Comparison of ENCODE assay signal across 11 cellular contexts in the genomic region with DNA sequence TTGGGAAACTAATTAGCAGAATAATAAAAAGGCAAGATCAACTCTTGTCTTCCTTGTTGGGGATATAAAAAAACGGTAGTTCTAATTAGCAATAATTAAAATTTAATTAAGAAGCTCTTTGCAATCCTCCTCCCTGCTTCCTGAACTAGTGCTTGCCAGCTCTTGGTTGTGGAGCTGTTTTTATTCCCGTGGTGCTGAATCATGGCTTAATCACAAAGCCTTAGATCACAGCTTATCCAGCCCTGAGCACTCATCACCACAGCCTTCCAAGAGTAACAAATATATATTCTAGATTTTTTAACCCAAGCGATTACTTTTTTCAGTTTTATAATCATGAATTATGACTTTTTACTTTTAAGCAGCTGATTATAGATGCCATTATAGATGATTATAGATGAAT.
A peak's percentile ranks its signal among the peaks of the same experiment; 100 is the strongest.
DNase-seq lines count a peak whose midpoint lies in the region; ATAC-seq, FAIRE-seq and TF ChIP-seq lines count a peak whose summit lies in the region.
"Had no signal": no experiment of that assay in that cellular context is flagged by ENCODE, and none has a peak within 500 bp of the region (broad histone marks: within the 10 kb centered on the region; RNA-seq: fewer than 3 reads in every experiment).

No MANE protein-coding gene starts in this region.

- peak; percentile 37 for DNase-seq in ELR (ENCODE audit: low read depth)
- DNase-seq in NCI-H226, result peak; percentile 23
- peak; percentile 43 for DNase-seq in bronchial epithelial cell (ENCODE audit: low read depth)
- DNase-seq in mesendoderm, result peak; percentile 40
- DNase-seq in H4 (ENCODE audit: low spot score), result no peak
- DNase-seq in effector CD4-positive, alpha-beta T cell, result no peak
- DNase-seq: activated CD8-positive, alpha-beta memory T cell treated with anti-CD3 and anti-CD28 coated beads for 24 hours; HFFc6; NCI-H2029 had no signal

- H3K27me3 Mint-ChIP-seq in activated T-helper 17 cell treated with anti-CD3 and anti-CD28 coated beads, Interleukin-2, amount 50 U/mL, for 72 hours, result peaks cover 33% of the 10 kb centered on the region

- no peak overlapping the region for H2BK15ac ChIP-seq in mesendoderm (replicated peaks; ENCODE audit: low read depth)

- H3K4me3 Mint-ChIP-seq in activated T-helper 17 cell treated with anti-CD3 and anti-CD28 coated beads, Interleukin-2, amount 50 U/mL, for 72 hours, result no peak overlapping the region
- H3K4me3 Mint-ChIP-seq: HFFc6 had no signal

- no peak overlapping the region for H3K56ac ChIP-seq in mesendoderm (ENCODE audit: low read length)

- H3K36me3 Mint-ChIP-seq in activated T-helper 17 cell treated with anti-CD3 and anti-CD28 coated beads, Interleukin-2, amount 50 U/mL, for 72 hours (ENCODE audit: low read depth), result no peaks in the 10 kb centered on the region

- H3K4me1 ChIP-seq in mesendoderm (ENCODE audit: control insufficient read depth, low read depth, low read length), result no peaks in the 10 kb centered on the region

- H3K18ac ChIP-seq in mesendoderm (ENCODE audit: low read length), result no peak overlapping the region

- H2AK5ac ChIP-seq in mesendoderm (ENCODE audit: low read length), result no peak overlapping the region

- H3K27me3 ChIP-seq in bronchial epithelial cell (ENCODE audit: control insufficient read depth, insufficient read depth, low read length), result no peaks in the 10 kb centered on the region
- H3K27me3 ChIP-seq in mesendoderm (ENCODE audit: insufficient read depth, low read length, poor library complexity), result no peaks in the 10 kb centered on the region

- no peak overlapping the region for H4K8ac ChIP-seq in mesendoderm (ENCODE audit: low read depth, low read length)

- H3K79me2 ChIP-seq in mesendoderm (ENCODE audit: control insufficient read depth, insufficient read depth, low read length), result no peaks in the 10 kb centered on the region

- no peak overlapping the region for H3K27ac ChIP-seq in mesendoderm (ENCODE audit: low read depth, low read length)

- H3K9me3 Mint-ChIP-seq in activated T-helper 17 cell treated with anti-CD3 and anti-CD28 coated beads, Interleukin-2, amount 50 U/mL, for 72 hours, result peaks cover 3% of the 10 kb centered on the region

- no peaks in the 10 kb centered on the region for H3K4me1 Mint-ChIP-seq in activated T-helper 17 cell treated with anti-CD3 and anti-CD28 coated beads, Interleukin-2, amount 50 U/mL, for 72 hours

- ATAC-seq in activated T-helper 17 cell treated with anti-CD3 and anti-CD28 coated beads, Interleukin-2, amount 50 U/mL, for 72 hours (replicated peaks), result no peak
- ATAC-seq in HG03521 (IDR thresholded peaks at IDR 0.05; ENCODE audit: unreplicated experiment), result no peak

- no peak for TF ChIP-seq CTCF in bronchial epithelial cell (IDR thresholded peaks at IDR 0.05; ENCODE audit: insufficient read depth, low read length, severe bottlenecking)

- no peak for FAIRE-seq in bronchial epithelial cell (lab: Jason Lieb, UNC)

- H4K5ac ChIP-seq in mesendoderm (ENCODE audit: low read length), result no peak overlapping the region

- no peak overlapping the region for H2BK120ac ChIP-seq in mesendoderm (ENCODE audit: low read depth, low read length)

- H3K27ac Mint-ChIP-seq in activated T-helper 17 cell treated with anti-CD3 and anti-CD28 coated beads, Interleukin-2, amount 50 U/mL, for 72 hours, result no peak overlapping the region
- H3K27ac Mint-ChIP-seq: HFFc6 had no signal

- H3K4ac ChIP-seq in mesendoderm (ENCODE audit: low read depth, low read length), result no peak overlapping the region

- no peak overlapping the region for H3K4me2 ChIP-seq in mesendoderm (ENCODE audit: low read length)

- H3K4me3 ChIP-seq in bronchial epithelial cell (ENCODE audit: low read depth, low read length) (no peak overlapping the region), mesendoderm (ENCODE audit: low read length) (no peak overlapping the region)

- no peak overlapping the region for H3K23ac ChIP-seq in mesendoderm (ENCODE audit: low read length)

- no peaks in the 10 kb centered on the region for H3K79me1 ChIP-seq in mesendoderm (ENCODE audit: low read length)

- no peak overlapping the region for H2BK5ac ChIP-seq in mesendoderm (ENCODE audit: low read length)

- H3K36me3 ChIP-seq in bronchial epithelial cell (ENCODE audit: control insufficient read depth, insufficient read depth, low read length) (no peaks in the 10 kb centered on the region), mesendoderm (ENCODE audit: control insufficient read depth, insufficient read depth, low read length) (no peaks in the 10 kb centered on the region)

- no CpG with 5 or more reads among the region's 3 CpGs for WGBS in mesendoderm (ENCODE audit: extremely low coverage, insufficient coverage, low lambda C conversion rate)

- no peak overlapping the region for H3K9ac ChIP-seq in mesendoderm (ENCODE audit: low read length)

Comparison
In these comparisons a context has a peak if more than half of its experiments do, and no peak if none do; other contexts are left out.
1. DNase-seq: peak in ELR (single experiment), NCI-H226 (single experiment), bronchial epithelial cell (single experiment) and mesendoderm (single experiment); none in H4 (single experiment) and effector CD4-positive, alpha-beta T cell (single experiment).